In the genomic region with DNA sequence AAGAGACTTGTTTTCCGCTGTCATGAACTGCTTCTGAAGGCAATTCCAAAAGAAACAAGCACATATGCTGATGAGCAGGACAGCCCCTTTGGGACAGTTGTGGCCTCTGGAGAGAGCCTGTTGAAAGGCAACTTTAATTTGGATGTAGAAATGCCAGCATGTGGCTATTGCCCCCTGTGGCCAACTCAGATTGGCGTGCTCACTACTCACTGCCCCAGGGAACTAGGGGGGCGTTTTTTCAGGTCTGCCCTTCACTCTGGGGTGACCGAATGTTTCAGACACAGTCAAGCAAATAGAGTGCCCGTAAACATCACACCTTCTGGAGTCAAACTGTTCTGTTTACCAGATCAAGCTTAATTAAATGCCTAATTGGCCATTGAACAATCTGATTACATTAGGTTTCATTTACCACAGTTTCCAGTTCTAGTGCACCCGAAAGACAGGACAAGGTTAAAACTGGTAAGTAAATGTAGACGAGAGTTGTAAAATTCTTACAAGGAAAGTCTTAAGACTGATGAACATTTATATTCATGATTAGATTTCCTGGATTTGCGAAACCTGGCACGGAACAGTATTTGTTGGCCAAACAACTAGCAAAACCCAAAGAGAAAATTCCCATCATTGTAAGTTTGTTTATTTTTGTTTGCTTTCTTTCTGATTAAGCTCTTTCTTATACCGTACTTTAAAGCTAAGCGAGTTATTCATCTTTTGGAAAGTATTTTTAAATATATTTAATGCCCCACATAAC, we compare ENCODE assay signal across 19 cellular contexts.
A peak's percentile ranks its signal among the peaks of the same experiment; 100 is the strongest.
DNase-seq lines count a peak whose midpoint lies in the region; ATAC-seq and TF ChIP-seq lines count a peak whose summit lies in the region.
"Had no signal": no experiment of that assay in that cellular context is flagged by ENCODE, and none has a peak within 500 bp of the region (broad histone marks: within the 10 kb centered on the region; RNA-seq: fewer than 3 reads in every experiment).

No MANE protein-coding gene starts in this region.

- TF ChIP-seq POLR2A in body of pancreas (IDR thresholded peaks at IDR 0.05) = no peak

- no peak overlapping the region for H3K4me3 Mint-ChIP-seq in T-helper 17 cell
- H3K4me3 Mint-ChIP-seq: activated CD4-positive, alpha-beta T cell treated with anti-CD3 and anti-CD28 coated beads, Interleukin-2, amount 10 ng/mL, durations not matched to agents 7 days and 5 days; activated naive CD4-positive, alpha-beta T cell treated with anti-CD3 and anti-CD28 coated beads for 36 hours had no signal

- peaks cover 9% of the 10 kb centered on the region for H3K36me3 Mint-ChIP-seq in T-helper 17 cell (ENCODE audit: low read depth)

- H3K4me1 Mint-ChIP-seq in T-helper 17 cell = peaks cover 5% of the 10 kb centered on the region

- no peak overlapping the region for H3K4me3 ChIP-seq in fibroblast of mammary gland (ENCODE audit: control insufficient read depth, low read depth, low read length)
- no peak overlapping the region for H3K4me3 ChIP-seq in retinal pigment epithelial cell (ENCODE audit: low read length)
- H3K4me3 ChIP-seq in body of pancreas = no peak overlapping the region
- H3K4me3 ChIP-seq: ascending aorta; BLaER1 treated with 17β-estradiol and CSF1 and Interleukin-3, amounts not matched to agents 10 nM and 100 nM had no signal

- no peaks in the 10 kb centered on the region for H3K27me3 ChIP-seq in body of pancreas
- H3K27me3 ChIP-seq: ascending aorta; BLaER1 treated with 17β-estradiol and CSF1 and Interleukin-3, amounts not matched to agents 10 nM and 100 nM had no signal

- TF ChIP-seq CTCF in fibroblast of mammary gland (conservative IDR thresholded peaks at IDR 0.05; ENCODE audit: control insufficient read depth, insufficient read depth, low read depth, low read length) (peak; percentile 9), retinal pigment epithelial cell (conservative IDR thresholded peaks at IDR 0.05; ENCODE audit: low read depth, low read length) (peak; percentile 7), body of pancreas (IDR thresholded peaks at IDR 0.05) (peak in 1 of 7 experiments; percentile 16)

- intact Hi-C loops in body of pancreas (cut with DNase I) = no loop called here

- ATAC-seq in T-helper 17 cell = peak; percentile 42
- ATAC-seq in body of pancreas = no peak

- H3K9me3 ChIP-seq in T-helper 17 cell (ENCODE audit: control insufficient read depth, low read length, poor library complexity, severe bottlenecking) (no peaks in the 10 kb centered on the region), body of pancreas (no peaks in the 10 kb centered on the region)
- H3K9me3 ChIP-seq: ascending aorta had no signal

- no peak overlapping the region for H3K27ac ChIP-seq in body of pancreas
- H3K27ac ChIP-seq: 22Rv1; BLaER1 treated with 17β-estradiol and CSF1 and Interleukin-3, amounts not matched to agents 10 nM and 100 nM had no signal

- H3K27ac Mint-ChIP-seq in T-helper 17 cell = no peak overlapping the region
- H3K27ac Mint-ChIP-seq: activated CD4-positive, alpha-beta T cell treated with anti-CD3 and anti-CD28 coated beads, Interleukin-2, amount 10 ng/mL, durations not matched to agents 7 days and 5 days; activated naive CD4-positive, alpha-beta T cell treated with anti-CD3 and anti-CD28 coated beads for 36 hours had no signal

- no peaks in the 10 kb centered on the region for H3K27me3 Mint-ChIP-seq in T-helper 17 cell
- H3K27me3 Mint-ChIP-seq: activated CD4-positive, alpha-beta T cell treated with anti-CD3 and anti-CD28 coated beads, Interleukin-2, amount 10 ng/mL, durations not matched to agents 7 days and 5 days had no signal

- H3K4me1 ChIP-seq in body of pancreas = peaks cover 4% of the 10 kb centered on the region
- H3K4me1 ChIP-seq: BLaER1 treated with 17β-estradiol and CSF1 and Interleukin-3, amounts not matched to agents 10 nM and 100 nM had no signal

- WGBS in body of pancreas, 2 donors = 77 to 79% methylated on average over 11 of the region's 11 CpGs

- peaks cover 0 to 5% of the 10 kb centered on the region in 2 donors for H3K36me3 ChIP-seq in body of pancreas (replicated peaks in 1 of 2; ENCODE audit: insufficient read depth in 1 of 2, low read depth in 2 of 2)

- DNase-seq in NCI-H2171 treated with DMSO at 0.1 percent for 48 hours (lab: John Stamatoyannopoulos, UW) (peak; percentile 19), NCI-H2171 (lab: John Stamatoyannopoulos, UW) (no peak), T-helper 17 cell (no peak), fibroblast of mammary gland (ENCODE audit: low read depth) (no peak), retinal pigment epithelial cell (ENCODE audit: low read depth) (no peak), body of pancreas (no peak), T-helper 9 cell (no peak), Kasumi-1 (lab: John Stamatoyannopoulos, UW) (no peak)
- DNase-seq: activated CD4-positive, alpha-beta T cell treated with anti-CD3 and anti-CD28 coated beads, Interleukin-2, amount 10 ng/mL, durations not matched to agents 7 days and 5 days; activated naive CD4-positive, alpha-beta T cell treated with anti-CD3 and anti-CD28 coated beads for 36 hours; activated T-cell treated with anti-CD3 and anti-CD28 coated beads for 4 hours; DMS153; KG1; posterior cingulate gyrus; SHP77 treated with DMSO at 0.1 percent for 48 hours; stimulated activated naive CD4-positive, alpha-beta T cell had no signal
